ENCODE assay signal across 22 cellular contexts in the genomic region with DNA sequence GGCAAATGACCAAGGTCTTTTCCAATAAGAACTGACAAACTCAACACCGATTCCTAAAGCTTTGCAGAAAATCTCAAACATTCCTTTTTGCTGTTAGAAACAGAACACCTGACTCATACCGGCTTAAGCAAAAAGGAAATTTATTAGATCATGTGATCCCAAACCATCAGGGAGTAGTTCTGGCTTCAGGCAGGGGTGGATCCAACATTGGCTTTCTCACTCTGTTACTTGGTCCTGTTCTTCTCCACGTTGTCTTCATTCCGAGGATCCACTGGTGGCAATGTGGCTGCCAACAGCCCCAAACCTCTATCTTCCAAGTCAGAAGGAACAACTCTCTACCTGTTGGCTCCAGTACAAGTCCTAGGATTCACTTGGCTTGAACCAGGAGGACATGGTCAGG.
DNase-seq lines count a peak whose midpoint lies in the region; ATAC-seq, FAIRE-seq and TF ChIP-seq lines count a peak whose summit lies in the region.
"Had no signal": no experiment of that assay in that cellular context is flagged by ENCODE, and none has a peak within 500 bp of the region (broad histone marks: within the 10 kb centered on the region; RNA-seq: fewer than 3 reads in every experiment).

No MANE protein-coding gene starts in this region.

- dilution Hi-C loops in keratinocyte (cut with MboI; ENCODE audit: extremely low pct_ligation_motif_present, low sequenced_read_pairs), result no loop called here

- H4K20me1 ChIP-seq in keratinocyte (ENCODE audit: control insufficient read depth, extremely low read depth, insufficient read depth, low read length), result no peaks in the 10 kb centered on the region

- H2AFZ ChIP-seq in keratinocyte (ENCODE audit: control insufficient read depth, low read length), result no peak overlapping the region
- H2AFZ ChIP-seq: GM23248 had no signal

- peak; percentile 56 for FAIRE-seq in keratinocyte (lab: Jason Lieb, UNC)
- FAIRE-seq: A204.1, GM12878, H54 had no signal

- H3K4me3 ChIP-seq in RWPE2 (ENCODE audit: severe bottlenecking), result no peak overlapping the region
- H3K4me3 ChIP-seq in keratinocyte (ENCODE audit: control insufficient read depth in 2 of 3, extremely low read depth in 1 of 3, insufficient read depth in 2 of 3, low read depth in 1 of 3, low read length in 3 of 3), result no peak overlapping the region
- H3K4me3 ChIP-seq: GM12878, GM23248 had no signal

- DNase-seq in RWPE2 (ENCODE audit: low spot score) (no peak), keratinocyte (ENCODE audit: low read depth, low spot score) (no peak), renal cortical epithelial cell (ENCODE audit: low read depth) (peak; percentile 9), activated T-cell treated with anti-CD3 and anti-CD28 coated beads for 4 hours (no peak)
- DNase-seq: ACHN; BE2C; C1 segment of cervical spinal cord; CD4-positive, CD25-positive, alpha-beta regulatory T cell; CD8-positive, alpha-beta memory T cell; COR-L47; DMS 273 treated with DMSO at 0.1 percent for 48 hours; DMS53; DND-41; EL; GM23248; HCEC 1CT; IMR-90 had no signal

- no peak overlapping the region for H3K4me2 ChIP-seq in keratinocyte (ENCODE audit: control insufficient read depth, extremely low read depth, insufficient read depth, low read depth, low read length)

- H3K27me3 ChIP-seq in RWPE2 (ENCODE audit: insufficient read depth, poor library complexity, severe bottlenecking) (no peaks in the 10 kb centered on the region), keratinocyte (ENCODE audit: control insufficient read depth, extremely low read depth, insufficient read depth, low read length) (peaks cover 61% of the 10 kb centered on the region)
- H3K27me3 ChIP-seq: BE2C had no signal

- ATAC-seq in RWPE2 (ENCODE audit: low read depth) (peak; percentile 45; the same call in 2 of the 3 replicates), GM19328 (IDR thresholded peaks at IDR 0.05; ENCODE audit: unreplicated experiment) (no peak), HG03469 (IDR thresholded peaks at IDR 0.05; ENCODE audit: unreplicated experiment) (no peak)
- ATAC-seq: GM12878 had no signal

- H3K9me3 ChIP-seq in RWPE2 (ENCODE audit: severe bottlenecking) (no peaks in the 10 kb centered on the region), keratinocyte (ENCODE audit: control insufficient read depth, low read depth, low read length) (no peaks in the 10 kb centered on the region)
- H3K9me3 ChIP-seq: BE2C had no signal

- no peak overlapping the region for H3K9ac ChIP-seq in keratinocyte (ENCODE audit: control insufficient read depth, extremely low read depth, insufficient read depth, low read length)
- H3K9ac ChIP-seq: GM23248 had no signal

- no peaks in the 10 kb centered on the region for H3K79me2 ChIP-seq in keratinocyte (ENCODE audit: control insufficient read depth, insufficient read depth, low read length)

- H3K27ac ChIP-seq in RWPE2 (ENCODE audit: poor library complexity, severe bottlenecking) (no peak overlapping the region), keratinocyte (ENCODE audit: control insufficient read depth, insufficient read depth, low read length) (no peak overlapping the region)
- H3K27ac ChIP-seq: GM23248 had no signal

- no peaks in the 10 kb centered on the region for H3K9me1 ChIP-seq in keratinocyte (ENCODE audit: control insufficient read depth, extremely low read depth, insufficient read depth, low read length)

- TF ChIP-seq CTCF in RWPE2 (IDR thresholded peaks at IDR 0.05; ENCODE audit: poor library complexity, severe bottlenecking), result no peak
- TF ChIP-seq CTCF in keratinocyte (optimal IDR thresholded peaks at IDR 0.05 in 1 of 3, IDR thresholded peaks at IDR 0.05 in 1 of 3, conservative IDR thresholded peaks at IDR 0.05 in 1 of 3; ENCODE audit: extremely low read depth in 1 of 3, insufficient read depth in 2 of 3, low read length in 3 of 3), result no peak

- H3K36me3 ChIP-seq in RWPE2 (ENCODE audit: low read depth) (no peaks in the 10 kb centered on the region), keratinocyte (ENCODE audit: control insufficient read depth in 2 of 2, extremely low read depth in 1 of 2, insufficient read depth in 2 of 2, low read length in 2 of 2) (no peaks in the 10 kb centered on the region)
- H3K36me3 ChIP-seq: BE2C had no signal

- H3K4me1 ChIP-seq in RWPE2 (ENCODE audit: insufficient read depth, poor library complexity, severe bottlenecking) (peaks cover 9% of the 10 kb centered on the region), keratinocyte (ENCODE audit: control insufficient read depth, extremely low read depth, insufficient read depth, low read length) (peaks cover 5% of the 10 kb centered on the region)
- H3K4me1 ChIP-seq: BE2C had no signal
